21 cellular contexts compared by ENCODE assay signal in the genomic region with DNA sequence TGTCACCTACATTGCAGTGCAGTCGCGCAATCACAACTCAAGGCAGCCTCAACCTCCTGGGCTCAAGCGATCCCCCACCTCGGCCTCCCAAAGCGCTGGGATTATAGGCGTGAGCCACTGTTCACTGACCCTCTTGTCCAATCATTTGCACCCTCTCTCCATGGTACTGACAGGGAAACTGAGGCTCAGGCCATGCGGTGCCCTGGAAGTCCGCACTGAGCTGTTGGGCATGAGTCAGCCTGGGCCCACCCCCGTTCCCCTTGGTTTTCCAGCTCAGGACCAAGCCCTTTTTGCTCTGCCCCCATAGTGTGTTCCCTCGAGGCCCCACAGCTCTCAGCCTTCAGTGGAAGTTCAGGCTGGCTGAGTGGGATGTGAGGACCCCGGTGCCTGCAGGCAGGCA.
"Had no signal": no experiment of that assay in that cellular context is flagged by ENCODE, and none has a peak within 500 bp of the region (broad histone marks: within the 10 kb centered on the region; RNA-seq: fewer than 3 reads in every experiment).

No MANE protein-coding gene starts in this region.

- DNase-seq: activated B cell treated with CpG ODN at 0.5 μM for 24 hours; activated CD4-positive, alpha-beta memory T cell treated with anti-CD3 and anti-CD28 coated beads for 36 hours; activated CD4-positive, alpha-beta T cell treated with anti-CD3 and anti-CD28 coated beads, Interleukin-2, amount 10 ng/mL, durations not matched to agents 7 days and 5 days; activated CD8-positive, alpha-beta memory T cell treated with anti-CD3 and anti-CD28 coated beads for 24 hours; activated gamma-delta T cell; activated naive CD4-positive, alpha-beta T cell treated with anti-CD3 and anti-CD28 coated beads for 36 hours; activated naive CD8-positive, alpha-beta T cell treated with anti-CD3 and anti-CD28 coated beads for 36 hours; activated T-cell treated with anti-CD3 and anti-CD28 coated beads, Interleukin-2, amount 50 U/mL, for 48 hours; adrenal gland; anterior cingulate cortex; caudate nucleus; Kasumi-1; NCI-H146; NCI-H187 treated with DMSO at 0.1 percent for 48 hours; NCI-H2081 treated with DMSO at 0.1 percent for 48 hours; NCI-H446; SHP77 treated with DMSO at 0.1 percent for 48 hours had no signal

- H3K9me3 Mint-ChIP-seq: activated B cell treated with CpG ODN at 0.5 μM for 24 hours; activated CD4-positive, alpha-beta memory T cell treated with anti-CD3 and anti-CD28 coated beads for 36 hours; activated CD4-positive, alpha-beta T cell treated with anti-CD3 and anti-CD28 coated beads, Interleukin-2, amount 10 ng/mL, durations not matched to agents 7 days and 5 days; activated naive CD4-positive, alpha-beta T cell treated with anti-CD3 and anti-CD28 coated beads for 36 hours; activated naive CD8-positive, alpha-beta T cell treated with anti-CD3 and anti-CD28 coated beads for 36 hours; activated T-helper 17 cell treated with anti-CD3 and anti-CD28 coated beads, Interleukin-2, amount 50 U/mL, for 72 hours; T-helper 1 cell treated with Interleukin-12 subunit alpha and Interleukin-12 subunit beta and Interleukin-4 antibody, amounts not matched to agents 30 μg/mL and 1 μg/mL, for 36 hours had no signal

- FAIRE-seq: RCC 7860 had no signal

- H3K27me3 ChIP-seq: adrenal gland, breast epithelium had no signal

- H3K9me3 ChIP-seq: adrenal gland, breast epithelium had no signal

- ATAC-seq: activated T-helper 17 cell treated with anti-CD3 and anti-CD28 coated beads, Interleukin-2, amount 50 U/mL, for 72 hours had no signal

- H3K36me3 ChIP-seq: adrenal gland, breast epithelium had no signal

- H3K27me3 Mint-ChIP-seq: activated B cell treated with CpG ODN at 0.5 μM for 24 hours; activated CD4-positive, alpha-beta memory T cell treated with anti-CD3 and anti-CD28 coated beads for 36 hours; activated CD4-positive, alpha-beta T cell treated with anti-CD3 and anti-CD28 coated beads, Interleukin-2, amount 10 ng/mL, durations not matched to agents 7 days and 5 days; activated naive CD8-positive, alpha-beta T cell treated with anti-CD3 and anti-CD28 coated beads for 36 hours; activated T-helper 17 cell treated with anti-CD3 and anti-CD28 coated beads, Interleukin-2, amount 50 U/mL, for 72 hours had no signal

- H3K27ac ChIP-seq: adrenal gland, breast epithelium had no signal

- H3K4me1 Mint-ChIP-seq: activated T-helper 17 cell treated with anti-CD3 and anti-CD28 coated beads, Interleukin-2, amount 50 U/mL, for 72 hours had no signal

- H3K4me3 ChIP-seq: adrenal gland, breast epithelium had no signal

- H3K4me3 Mint-ChIP-seq: activated B cell treated with CpG ODN at 0.5 μM for 24 hours; activated CD4-positive, alpha-beta memory T cell treated with anti-CD3 and anti-CD28 coated beads for 36 hours; activated CD4-positive, alpha-beta T cell treated with anti-CD3 and anti-CD28 coated beads, Interleukin-2, amount 10 ng/mL, durations not matched to agents 7 days and 5 days; activated naive CD4-positive, alpha-beta T cell treated with anti-CD3 and anti-CD28 coated beads for 36 hours; activated naive CD8-positive, alpha-beta T cell treated with anti-CD3 and anti-CD28 coated beads for 36 hours; activated T-helper 17 cell treated with anti-CD3 and anti-CD28 coated beads, Interleukin-2, amount 50 U/mL, for 72 hours; T-helper 1 cell treated with Interleukin-12 subunit alpha and Interleukin-12 subunit beta and Interleukin-4 antibody, amounts not matched to agents 30 μg/mL and 1 μg/mL, for 36 hours had no signal

- H3K36me3 Mint-ChIP-seq: activated CD4-positive, alpha-beta memory T cell treated with anti-CD3 and anti-CD28 coated beads for 36 hours; activated naive CD8-positive, alpha-beta T cell treated with anti-CD3 and anti-CD28 coated beads for 36 hours had no signal

- H3K27ac Mint-ChIP-seq: activated B cell treated with CpG ODN at 0.5 μM for 24 hours; activated CD4-positive, alpha-beta memory T cell treated with anti-CD3 and anti-CD28 coated beads for 36 hours; activated CD4-positive, alpha-beta T cell treated with anti-CD3 and anti-CD28 coated beads, Interleukin-2, amount 10 ng/mL, durations not matched to agents 7 days and 5 days; activated naive CD4-positive, alpha-beta T cell treated with anti-CD3 and anti-CD28 coated beads for 36 hours; activated naive CD8-positive, alpha-beta T cell treated with anti-CD3 and anti-CD28 coated beads for 36 hours; activated T-helper 17 cell treated with anti-CD3 and anti-CD28 coated beads, Interleukin-2, amount 50 U/mL, for 72 hours; T-helper 1 cell treated with Interleukin-12 subunit alpha and Interleukin-12 subunit beta and Interleukin-4 antibody, amounts not matched to agents 30 μg/mL and 1 μg/mL, for 36 hours had no signal
